In genomic region chr3:9732753-9733115, GRCh38 we compare ENCODE assay signal across 8 cellular contexts. TPM values are rescaled to one million over a fixed set of nuclear protein-coding genes. Genes with fewer than 3 reads are reported as not detected.
DNase-seq lines count a peak whose midpoint lies in the region; TF ChIP-seq lines count a peak whose summit lies in the region.

No MANE protein-coding gene starts in this region.

- no peaks in the 10 kb centered on the region for H3K9me3 ChIP-seq in HAP-1
- H3K9me3 ChIP-seq in right atrium auricular region, result no peaks in the 10 kb centered on the region
- H3K9me3 ChIP-seq in skeletal muscle tissue (ENCODE audit: control insufficient read depth in 3 of 3, low read length in 3 of 3), result no peaks in the 10 kb centered on the region

- TF ChIP-seq CTCF in WI38 (IDR thresholded peaks at IDR 0.05; ENCODE audit: low read depth, low read length) (no peak), right atrium auricular region (IDR thresholded peaks at IDR 0.05) (no peak)

- H3K36me3 ChIP-seq in HAP-1 (replicated peaks) (peaks cover 39% of the 10 kb centered on the region), right atrium auricular region (peaks cover 22% of the 10 kb centered on the region), skeletal muscle tissue (ENCODE audit: control insufficient read depth in 3 of 3, insufficient read depth in 3 of 3, low read length in 3 of 3) (peaks cover 21 to 36% (median 33%) of the 10 kb centered on the region in 3 donors)

- H3K9ac ChIP-seq in skeletal muscle tissue (ENCODE audit: low read depth in 1 of 3, low read length in 3 of 3), result peak overlapping the region; percentile 97 to 99 (median 98)

- no peaks in the 10 kb centered on the region for H3K27me3 ChIP-seq in HAP-1 (ENCODE audit: low read depth)
- no peaks in the 10 kb centered on the region for H3K27me3 ChIP-seq in right atrium auricular region
- no peaks in the 10 kb centered on the region for H3K27me3 ChIP-seq in skeletal muscle tissue (ENCODE audit: control insufficient read depth in 3 of 3, insufficient read depth in 3 of 3, low read length in 3 of 3)

- H3K4me3 ChIP-seq in HAP-1, result peak overlapping the region; percentile 99
- peak overlapping the region; percentile 93 for H3K4me3 ChIP-seq in WI38 (ENCODE audit: low read depth, low read length)
- peak overlapping the region; percentile 93 to 100 for H3K4me3 ChIP-seq in right atrium auricular region
- H3K4me3 ChIP-seq in skeletal muscle tissue (ENCODE audit: low read length in 3 of 3), result peak overlapping the region; percentile 88 to 90 (median 89)

- in situ Hi-C loops in HAP-1 (cut with MboI; ENCODE audit: low sequenced_read_pairs), result no loop called here

- DNase-seq in HAP-1 (ENCODE audit: low spot score in 2 of 2) (no peak), right atrium auricular region (ENCODE audit: low spot score) (no peak), NCI-H510A treated with DMSO at 0.1 percent for 48 hours (lab: John Stamatoyannopoulos, UW) (no peak), activated gamma-delta T cell treated with Interleukin-2 at 50 U/mL for 16 hours (no peak), DMS153 (lab: John Stamatoyannopoulos, UW) (no peak), COR-L47 (lab: John Stamatoyannopoulos, UW) (no peak)

- H3K27ac ChIP-seq in right atrium auricular region (no peak overlapping the region), skeletal muscle tissue (ENCODE audit: low read depth, low read length) (no peak overlapping the region)

- H3K4me1 ChIP-seq in HAP-1 (peaks cover 10% of the 10 kb centered on the region; the same call in 1 of the 2 replicates), right atrium auricular region (peaks cover 0 to 29% of the 10 kb centered on the region in 2 donors), skeletal muscle tissue (ENCODE audit: control insufficient read depth in 3 of 3, insufficient read depth in 3 of 3, low read length in 3 of 3) (peaks cover 21 to 29% (median 24%) of the 10 kb centered on the region in 3 donors)

RNA-seq across cellular contexts. Expression of gene BRPF1, which starts 1.2 kb away (rescaled TPM):
- total RNA-seq in right atrium auricular region (10 to 100 TPM in 1 of 2 donors, 1 to 10 TPM in 1; 8.8 to 15.3 TPM), skeletal muscle tissue (10.4 TPM)

RNA-seq across cellular contexts. Expression of gene OGG1, which starts 17.0 kb away (rescaled TPM):
- 10 to 100 TPM; 10.8 to 12.2 TPM for total RNA-seq in right atrium auricular region
- total RNA-seq in skeletal muscle tissue, result 29.2 TPM

RNA-seq across cellular contexts. Expression of gene CPNE9, which starts 29.1 kb away (rescaled TPM):
- total RNA-seq in right atrium auricular region, result not detected
- total RNA-seq in skeletal muscle tissue, result 0.52 TPM

RNA-seq across cellular contexts. Expression of gene CAMK1, which starts 37.0 kb away (rescaled TPM):
- 10 to 100 TPM; 16.4 to 40.2 TPM for total RNA-seq in right atrium auricular region
- 23.0 TPM for total RNA-seq in skeletal muscle tissue

RNA-seq across cellular contexts. Expression of gene TADA3, which starts 59.5 kb away (rescaled TPM):
- 10 to 100 TPM; 43.6 to 57.3 TPM for total RNA-seq in right atrium auricular region
- total RNA-seq in skeletal muscle tissue, result 27.1 TPM
